13 cellular contexts compared by ENCODE assay signal in genomic region chr6:42200035-42200434, GRCh38. TPM values are rescaled to one million over a fixed set of nuclear protein-coding genes. Genes with fewer than 3 reads are reported as not detected.
DNase-seq lines count a peak whose midpoint lies in the region; ATAC-seq, FAIRE-seq and TF ChIP-seq lines count a peak whose summit lies in the region.
"Had no signal": no experiment of that assay in that cellular context is flagged by ENCODE, and none has a peak within 500 bp of the region (broad histone marks: within the 10 kb centered on the region; RNA-seq: fewer than 3 reads in every experiment).

No MANE protein-coding gene starts in this region.

- POLR2A ChIA-PET in CD4-positive, alpha-beta T cell (lab: Charles Lee): no interaction called here

- intact Hi-C loops in CD4-positive, alpha-beta T cell (cut with DNase I, micrococcal nuclease): no loop called here

- TF ChIP-seq CTCF in AG10803 (conservative IDR thresholded peaks at IDR 0.05; ENCODE audit: low read length) (no peak), LNCaP clone FGC (IDR thresholded peaks at IDR 0.05; ENCODE audit: control insufficient read depth, extremely low read depth, insufficient read depth) (no peak)
- TF ChIP-seq CTCF in CD4-positive, alpha-beta T cell (IDR thresholded peaks at IDR 0.05): no peak

- H3K4me3 Mint-ChIP-seq in CD4-positive, alpha-beta T cell: no peak overlapping the region

- TF ChIP-seq POLR2A in GM12891 (IDR thresholded peaks at IDR 0.05; ENCODE audit: low read depth, low read length): no peak

- no peaks in the 10 kb centered on the region for H3K9me3 Mint-ChIP-seq in CD4-positive, alpha-beta T cell

- no peak overlapping the region for H3K27ac Mint-ChIP-seq in CD4-positive, alpha-beta T cell

- DNase-seq in AG10803 (ENCODE audit: low read depth): peak; percentile 97
- peak; percentile 94 for DNase-seq in LNCaP clone FGC (ENCODE audit: low read depth)
- DNase-seq in dedifferentiated amniotic fluid mesenchymal stem cell (ENCODE audit: extremely low spot score): peak; percentile 96
- DNase-seq in mucosa of gallbladder (ENCODE audit: low spot score): peak; percentile 50
- DNase-seq in CD4-positive, alpha-beta T cell: no peak
- DNase-seq in NCI-H2107 (lab: John Stamatoyannopoulos, UW): no peak
- no peak for DNase-seq in GM12891 (ENCODE audit: insufficient read length, low spot score)
- DNase-seq: activated naive CD4-positive, alpha-beta T cell treated with Interleukin-2 at 50 U/mL for 16 hours; NCI-H82; stimulated activated CD4-positive, alpha-beta T cell treated with anti-CD3 and anti-CD28 coated beads, Interleukin-4, amount 100 ng/mL, for 1 hour had no signal

- no peak for FAIRE-seq in GM12891 (lab: Jason Lieb, UNC)

- H3K9me3 ChIP-seq in CD4-positive, alpha-beta T cell (ENCODE audit: control insufficient read depth, low read length): no peaks in the 10 kb centered on the region
- H3K9me3 ChIP-seq: tibial nerve had no signal

- no peak overlapping the region for H3K27ac ChIP-seq in CD4-positive, alpha-beta T cell (ENCODE audit: low read depth, low read length)
- H3K27ac ChIP-seq: tibial nerve had no signal

- no peak for ATAC-seq in GM21360 (IDR thresholded peaks at IDR 0.05; ENCODE audit: unreplicated experiment)
- no peak for ATAC-seq in CD4-positive, alpha-beta T cell (ENCODE audit: poor library complexity)

- no peaks in the 10 kb centered on the region for H3K4me1 Mint-ChIP-seq in CD4-positive, alpha-beta T cell (ENCODE audit: low read depth)

- CTCF ChIA-PET in CD4-positive, alpha-beta T cell (lab: Charles Lee): interaction anchor here (0.7 kb wide), 2 partner anchors 14 to 619 kb away, joined by 3 to 4 read pairs; no protein-coding TSS in a partner anchor

- no peaks in the 10 kb centered on the region for H3K27me3 ChIP-seq in CD4-positive, alpha-beta T cell (ENCODE audit: control insufficient read depth, insufficient read depth, low read length)
- H3K27me3 ChIP-seq: tibial nerve had no signal

- no peak overlapping the region for H3K4me3 ChIP-seq in AG10803 (ENCODE audit: low read length)
- no peak overlapping the region for H3K4me3 ChIP-seq in LNCaP clone FGC (ENCODE audit: low read depth, low read length)
- H3K4me3 ChIP-seq: tibial nerve had no signal

- peaks cover 21% of the 10 kb centered on the region for H3K36me3 Mint-ChIP-seq in CD4-positive, alpha-beta T cell (ENCODE audit: low read depth)

- no peaks in the 10 kb centered on the region for H3K27me3 Mint-ChIP-seq in CD4-positive, alpha-beta T cell

TF ChIP-seq in GM12891, 5 proteins besides CTCF, POLR2A, EP300 and RAD21:
- no peak for TF ChIP-seq POLR2AphosphoS5 (IDR thresholded peaks at IDR 0.05; ENCODE audit: low read depth, low read length)

RNA-seq across cellular contexts. Expression of gene GUCA1B, which starts 5.3 kb away (rescaled TPM):
- 0.43 TPM for total RNA-seq in mucosa of gallbladder
- 1 to 10 TPM; 2.3 to 2.4 TPM for total RNA-seq in CD4-positive, alpha-beta T cell
- polyA plus RNA-seq in GM12891 (2012; ENCODE audit: low read depth, missing spikeins): not detected

RNA-seq across cellular contexts. Expression of gene MRPS10, which starts 17.6 kb away (rescaled TPM):
- total RNA-seq in mucosa of gallbladder: 25.1 TPM
- 10 to 100 TPM; 17.1 to 18.4 TPM for total RNA-seq in CD4-positive, alpha-beta T cell
- polyA plus RNA-seq in GM12891 (2012; ENCODE audit: low read depth, missing spikeins): 18.0 TPM

RNA-seq across cellular contexts. Expression of gene GUCA1A, which starts 26.9 kb away (rescaled TPM):
- total RNA-seq in mucosa of gallbladder: not detected
- not detected for total RNA-seq in CD4-positive, alpha-beta T cell
- polyA plus RNA-seq in GM12891 (2012; ENCODE audit: low read depth, missing spikeins): not detected
- total RNA-seq: tibial nerve had no signal
- polyA plus RNA-seq: esophagus had no signal

RNA-seq across cellular contexts. Expression of gene C6orf132, which starts 57.6 kb away (rescaled TPM):
- total RNA-seq in mucosa of gallbladder: 41.2 TPM
- total RNA-seq in CD4-positive, alpha-beta T cell: not detected
- polyA plus RNA-seq in GM12891 (2012; ENCODE audit: low read depth, missing spikeins): 0.03 TPM

Comparison
In these comparisons a context has a peak if more than half of its experiments do, and no peak if none do; other contexts are left out.
1. DNase-seq: peak in AG10803 (single experiment), LNCaP clone FGC (single experiment), dedifferentiated amniotic fluid mesenchymal stem cell (single experiment) and mucosa of gallbladder (single experiment); none in CD4-positive, alpha-beta T cell (0 of 10), NCI-H2107 (single experiment) and GM12891 (single experiment).